1 cellular context compared by ENCODE assay signal in the genomic region with DNA sequence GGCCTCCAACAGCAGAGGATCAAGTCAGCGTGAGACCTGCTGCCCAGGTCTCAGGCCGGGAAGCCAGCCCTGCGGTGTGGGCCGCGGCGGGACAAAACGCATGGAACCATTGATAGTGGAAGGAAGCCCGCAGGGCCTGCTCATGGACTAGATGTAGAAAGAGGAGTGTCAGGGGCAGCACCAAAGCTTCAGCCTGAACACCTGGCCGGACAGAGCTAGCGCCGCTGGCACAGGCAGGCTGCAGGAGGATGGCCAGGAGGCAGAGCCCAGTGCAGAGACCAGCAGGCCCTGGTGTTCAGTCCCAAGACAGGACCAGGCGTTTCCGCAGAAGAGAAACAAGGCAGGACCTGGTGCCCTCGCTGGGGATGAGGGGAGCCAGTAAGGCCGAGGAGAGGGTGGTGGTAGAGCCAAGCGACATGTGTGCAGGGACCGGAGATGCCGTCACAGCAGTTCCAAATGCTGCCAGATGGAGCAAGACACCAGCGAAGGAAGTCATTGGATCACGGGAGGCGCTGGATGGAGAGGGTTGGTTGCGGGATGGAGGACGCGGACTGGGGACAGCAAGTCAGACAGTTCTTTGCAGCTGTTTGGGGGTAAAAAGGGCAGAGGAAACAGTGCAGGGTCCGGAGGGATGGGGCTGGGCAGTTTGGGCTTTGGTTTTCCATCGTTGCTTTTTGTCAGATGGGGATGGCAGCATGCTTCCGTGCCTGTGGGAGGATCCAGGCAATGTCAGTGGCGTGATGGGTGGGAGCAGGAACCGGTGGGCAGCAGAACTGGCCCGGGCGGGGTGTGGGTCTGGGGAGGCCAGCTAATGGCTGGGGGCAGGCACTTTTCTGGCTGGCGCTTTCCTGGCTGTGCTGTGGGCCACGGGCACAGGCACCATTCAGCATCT.
TF ChIP-seq lines count a peak whose summit lies in the region.

No MANE protein-coding gene starts in this region.

TF ChIP-seq in GM23338, 12 proteins besides CTCF, POLR2A, EP300 and RAD21:
- TF ChIP-seq, protein P1, sequence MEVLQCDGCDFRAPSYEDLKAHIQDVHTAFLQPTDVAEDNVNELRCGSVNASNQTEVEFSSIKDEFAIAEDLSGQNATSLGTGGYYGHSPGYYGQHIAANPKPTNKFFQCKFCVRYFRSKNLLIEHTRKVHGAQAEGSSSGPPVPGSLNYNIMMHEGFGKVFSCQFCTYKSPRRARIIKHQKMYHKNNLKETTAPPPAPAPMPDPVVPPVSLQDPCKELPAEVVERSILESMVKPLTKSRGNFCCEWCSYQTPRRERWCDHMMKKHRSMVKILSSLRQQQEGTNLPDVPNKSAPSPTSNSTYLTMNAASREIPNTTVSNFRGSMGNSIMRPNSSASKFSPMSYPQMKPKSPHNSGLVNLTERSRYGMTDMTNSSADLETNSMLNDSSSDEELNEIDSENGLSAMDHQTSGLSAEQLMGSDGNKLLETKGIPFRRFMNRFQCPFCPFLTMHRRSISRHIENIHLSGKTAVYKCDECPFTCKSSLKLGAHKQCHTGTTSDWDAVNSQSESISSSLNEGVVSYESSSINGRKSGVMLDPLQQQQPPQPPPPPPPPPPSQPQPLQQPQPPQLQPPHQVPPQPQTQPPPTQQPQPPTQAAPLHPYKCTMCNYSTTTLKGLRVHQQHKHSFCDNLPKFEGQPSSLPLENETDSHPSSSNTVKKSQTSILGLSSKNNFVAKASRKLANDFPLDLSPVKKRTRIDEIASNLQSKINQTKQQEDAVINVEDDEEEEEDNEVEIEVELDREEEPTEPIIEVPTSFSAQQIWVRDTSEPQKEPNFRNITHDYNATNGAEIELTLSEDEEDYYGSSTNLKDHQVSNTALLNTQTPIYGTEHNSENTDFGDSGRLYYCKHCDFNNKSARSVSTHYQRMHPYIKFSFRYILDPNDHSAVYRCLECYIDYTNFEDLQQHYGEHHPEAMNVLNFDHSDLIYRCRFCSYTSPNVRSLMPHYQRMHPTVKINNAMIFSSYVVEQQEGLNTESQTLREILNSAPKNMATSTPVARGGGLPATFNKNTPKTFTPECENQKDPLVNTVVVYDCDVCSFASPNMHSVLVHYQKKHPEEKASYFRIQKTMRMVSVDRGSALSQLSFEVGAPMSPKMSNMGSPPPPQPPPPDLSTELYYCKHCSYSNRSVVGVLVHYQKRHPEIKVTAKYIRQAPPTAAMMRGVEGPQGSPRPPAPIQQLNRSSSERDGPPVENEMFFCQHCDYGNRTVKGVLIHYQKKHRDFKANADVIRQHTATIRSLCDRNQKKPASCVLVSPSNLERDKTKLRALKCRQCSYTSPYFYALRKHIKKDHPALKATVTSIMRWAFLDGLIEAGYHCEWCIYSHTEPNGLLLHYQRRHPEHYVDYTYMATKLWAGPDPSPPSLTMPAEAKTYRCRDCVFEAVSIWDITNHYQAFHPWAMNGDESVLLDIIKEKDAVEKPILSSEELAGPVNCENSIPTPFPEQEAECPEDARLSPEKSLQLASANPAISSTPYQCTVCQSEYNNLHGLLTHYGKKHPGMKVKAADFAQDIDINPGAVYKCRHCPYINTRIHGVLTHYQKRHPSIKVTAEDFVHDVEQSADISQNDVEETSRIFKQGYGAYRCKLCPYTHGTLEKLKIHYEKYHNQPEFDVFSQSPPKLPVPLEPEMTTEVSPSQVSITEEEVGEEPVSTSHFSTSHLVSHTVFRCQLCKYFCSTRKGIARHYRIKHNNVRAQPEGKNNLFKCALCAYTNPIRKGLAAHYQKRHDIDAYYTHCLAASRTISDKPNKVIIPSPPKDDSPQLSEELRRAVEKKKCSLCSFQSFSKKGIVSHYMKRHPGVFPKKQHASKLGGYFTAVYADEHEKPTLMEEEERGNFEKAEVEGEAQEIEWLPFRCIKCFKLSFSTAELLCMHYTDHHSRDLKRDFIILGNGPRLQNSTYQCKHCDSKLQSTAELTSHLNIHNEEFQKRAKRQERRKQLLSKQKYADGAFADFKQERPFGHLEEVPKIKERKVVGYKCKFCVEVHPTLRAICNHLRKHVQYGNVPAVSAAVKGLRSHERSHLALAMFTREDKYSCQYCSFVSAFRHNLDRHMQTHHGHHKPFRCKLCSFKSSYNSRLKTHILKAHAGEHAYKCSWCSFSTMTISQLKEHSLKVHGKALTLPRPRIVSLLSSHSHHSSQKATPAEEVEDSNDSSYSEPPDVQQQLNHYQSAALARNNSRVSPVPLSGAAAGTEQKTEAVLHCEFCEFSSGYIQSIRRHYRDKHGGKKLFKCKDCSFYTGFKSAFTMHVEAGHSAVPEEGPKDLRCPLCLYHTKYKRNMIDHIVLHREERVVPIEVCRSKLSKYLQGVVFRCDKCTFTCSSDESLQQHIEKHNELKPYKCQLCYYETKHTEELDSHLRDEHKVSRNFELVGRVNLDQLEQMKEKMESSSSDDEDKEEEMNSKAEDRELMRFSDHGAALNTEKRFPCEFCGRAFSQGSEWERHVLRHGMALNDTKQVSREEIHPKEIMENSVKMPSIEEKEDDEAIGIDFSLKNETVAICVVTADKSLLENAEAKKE (CRISPR knock-in tag; IDR thresholded peaks at IDR 0.05) = no peak
- no peak for TF ChIP-seq ZNF331 (CRISPR knock-in tag; IDR thresholded peaks at IDR 0.05; ENCODE audit: low read depth)
- no peak for TF ChIP-seq STAT1 (IDR thresholded peaks at IDR 0.05; ENCODE audit: unreplicated experiment)
- TF ChIP-seq POLR2AphosphoS5 (IDR thresholded peaks at IDR 0.05; ENCODE audit: low read depth) = no peak
- TF ChIP-seq, protein P2, sequence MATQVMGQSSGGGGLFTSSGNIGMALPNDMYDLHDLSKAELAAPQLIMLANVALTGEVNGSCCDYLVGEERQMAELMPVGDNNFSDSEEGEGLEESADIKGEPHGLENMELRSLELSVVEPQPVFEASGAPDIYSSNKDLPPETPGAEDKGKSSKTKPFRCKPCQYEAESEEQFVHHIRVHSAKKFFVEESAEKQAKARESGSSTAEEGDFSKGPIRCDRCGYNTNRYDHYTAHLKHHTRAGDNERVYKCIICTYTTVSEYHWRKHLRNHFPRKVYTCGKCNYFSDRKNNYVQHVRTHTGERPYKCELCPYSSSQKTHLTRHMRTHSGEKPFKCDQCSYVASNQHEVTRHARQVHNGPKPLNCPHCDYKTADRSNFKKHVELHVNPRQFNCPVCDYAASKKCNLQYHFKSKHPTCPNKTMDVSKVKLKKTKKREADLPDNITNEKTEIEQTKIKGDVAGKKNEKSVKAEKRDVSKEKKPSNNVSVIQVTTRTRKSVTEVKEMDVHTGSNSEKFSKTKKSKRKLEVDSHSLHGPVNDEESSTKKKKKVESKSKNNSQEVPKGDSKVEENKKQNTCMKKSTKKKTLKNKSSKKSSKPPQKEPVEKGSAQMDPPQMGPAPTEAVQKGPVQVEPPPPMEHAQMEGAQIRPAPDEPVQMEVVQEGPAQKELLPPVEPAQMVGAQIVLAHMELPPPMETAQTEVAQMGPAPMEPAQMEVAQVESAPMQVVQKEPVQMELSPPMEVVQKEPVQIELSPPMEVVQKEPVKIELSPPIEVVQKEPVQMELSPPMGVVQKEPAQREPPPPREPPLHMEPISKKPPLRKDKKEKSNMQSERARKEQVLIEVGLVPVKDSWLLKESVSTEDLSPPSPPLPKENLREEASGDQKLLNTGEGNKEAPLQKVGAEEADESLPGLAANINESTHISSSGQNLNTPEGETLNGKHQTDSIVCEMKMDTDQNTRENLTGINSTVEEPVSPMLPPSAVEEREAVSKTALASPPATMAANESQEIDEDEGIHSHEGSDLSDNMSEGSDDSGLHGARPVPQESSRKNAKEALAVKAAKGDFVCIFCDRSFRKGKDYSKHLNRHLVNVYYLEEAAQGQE (IDR thresholded peaks at IDR 0.05; ENCODE audit: unreplicated experiment) = no peak
- no peak for TF ChIP-seq EZH2 (IDR thresholded peaks at IDR 0.05; ENCODE audit: low read depth, unreplicated experiment)
- no peak for TF ChIP-seq ZNF114 (CRISPR knock-in tag; IDR thresholded peaks at IDR 0.05)
- TF ChIP-seq, protein P3, sequence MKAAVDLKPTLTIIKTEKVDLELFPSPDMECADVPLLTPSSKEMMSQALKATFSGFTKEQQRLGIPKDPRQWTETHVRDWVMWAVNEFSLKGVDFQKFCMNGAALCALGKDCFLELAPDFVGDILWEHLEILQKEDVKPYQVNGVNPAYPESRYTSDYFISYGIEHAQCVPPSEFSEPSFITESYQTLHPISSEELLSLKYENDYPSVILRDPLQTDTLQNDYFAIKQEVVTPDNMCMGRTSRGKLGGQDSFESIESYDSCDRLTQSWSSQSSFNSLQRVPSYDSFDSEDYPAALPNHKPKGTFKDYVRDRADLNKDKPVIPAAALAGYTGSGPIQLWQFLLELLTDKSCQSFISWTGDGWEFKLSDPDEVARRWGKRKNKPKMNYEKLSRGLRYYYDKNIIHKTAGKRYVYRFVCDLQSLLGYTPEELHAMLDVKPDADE (IDR thresholded peaks at IDR 0.05) = no peak
